In genomic region chrX:12901486-12901885, GRCh38 we compare ENCODE assay signal across 9 cellular contexts. TPM values are rescaled to one million over a fixed set of nuclear protein-coding genes. Genes with fewer than 3 reads are reported as not detected.
DNase-seq lines count a peak whose midpoint lies in the region; ATAC-seq and TF ChIP-seq lines count a peak whose summit lies in the region.
"Had no signal": no experiment of that assay in that cellular context is flagged by ENCODE, and none has a peak within 500 bp of the region (broad histone marks: within the 10 kb centered on the region; RNA-seq: fewer than 3 reads in every experiment).

No MANE protein-coding gene starts in this region.

- no peaks in the 10 kb centered on the region for H3K4me1 ChIP-seq in OCI-LY7 (ENCODE audit: insufficient read depth, low read length, poor library complexity, severe bottlenecking)

- H3K27ac Mint-ChIP-seq in osteocyte (ENCODE audit: unreplicated experiment) (no peak overlapping the region), type B pancreatic cell (no peak overlapping the region)

- H4K20me1 ChIP-seq in OCI-LY7 (ENCODE audit: insufficient read depth, low read length): no peaks in the 10 kb centered on the region

- no peaks in the 10 kb centered on the region for H3K79me2 ChIP-seq in OCI-LY7 (ENCODE audit: insufficient read depth, low read depth, low read length)

- no peak overlapping the region for H3K27ac ChIP-seq in OCI-LY7 (ENCODE audit: low read depth, low read length, poor library complexity, severe bottlenecking)

- CTCF ChIA-PET in OCI-LY7 (lab: Charles Lee; ENCODE audit: unreplicated experiment): interaction anchor here (1.6 kb wide), 1 partner anchor 108 kb away, joined by 6 read pairs; no protein-coding TSS in a partner anchor

- no peaks in the 10 kb centered on the region for H3K36me3 ChIP-seq in OCI-LY7 (ENCODE audit: insufficient read depth, low read length)

- H3K36me3 Mint-ChIP-seq in osteocyte (ENCODE audit: unreplicated experiment) (no peaks in the 10 kb centered on the region), type B pancreatic cell (no peaks in the 10 kb centered on the region)

- H3K9me2 ChIP-seq in OCI-LY7 (ENCODE audit: insufficient read depth, low read length): no peaks in the 10 kb centered on the region

- no peaks in the 10 kb centered on the region for H3K4me1 Mint-ChIP-seq in osteocyte (ENCODE audit: unreplicated experiment)
- H3K4me1 Mint-ChIP-seq in type B pancreatic cell (ENCODE audit: unreplicated experiment): no peaks in the 10 kb centered on the region

- no TSS peak for BruUV-seq in OCI-LY7 (replicated peaks; lab: Mats Ljungman, UMichigan)

- H3K9me3 Mint-ChIP-seq in osteocyte (ENCODE audit: unreplicated experiment) (no peaks in the 10 kb centered on the region), type B pancreatic cell (peaks cover 3% of the 10 kb centered on the region)

- ATAC-seq in HG02870 (IDR thresholded peaks at IDR 0.05; ENCODE audit: unreplicated experiment) (peak; percentile 65), GM21360 (IDR thresholded peaks at IDR 0.05; ENCODE audit: unreplicated experiment) (no peak)

- H3K27me3 Mint-ChIP-seq in osteocyte (ENCODE audit: unreplicated experiment) (peaks cover 11% of the 10 kb centered on the region), type B pancreatic cell (no peaks in the 10 kb centered on the region)

- H3K4me2 ChIP-seq in OCI-LY7 (ENCODE audit: low read length): no peak overlapping the region

- DNase-seq in DMS53 (lab: John Stamatoyannopoulos, UW) (peak; percentile 61), OCI-LY7 (ENCODE audit: low spot score) (peak; percentile 70), activated T-helper 1 cell treated with Interleukin-2 at 50 U/mL for 16 hours (ENCODE audit: low read depth) (peak; percentile 36), fibroblast of pulmonary artery (ENCODE audit: low read depth) (peak; percentile 62), osteocyte (ENCODE audit: extremely low spot score, unreplicated experiment) (no peak), type B pancreatic cell (ENCODE audit: extremely low spot score, unreplicated experiment) (no peak)

- POLR2A ChIA-PET in OCI-LY7 (lab: Charles Lee): interaction anchor here (0.9 kb wide), 1 partner anchor 20 kb away, joined by 3 read pairs; no protein-coding TSS in a partner anchor

- H2AFZ ChIP-seq in OCI-LY7 (ENCODE audit: low read length): no peak overlapping the region

- intact Hi-C loops in OCI-LY7 (cut with micrococcal nuclease; ENCODE audit: unreplicated experiment): loop anchor here (2.0 kb wide), 1 partner anchor 199 kb away; no protein-coding TSS in a partner anchor

- no peaks in the 10 kb centered on the region for H3K9me3 ChIP-seq in OCI-LY7 (ENCODE audit: low read length)

- H3K4me3 ChIP-seq in OCI-LY7 (ENCODE audit: low read depth, low read length, poor library complexity, severe bottlenecking) (no peak overlapping the region), fibroblast of pulmonary artery (replicated peaks; ENCODE audit: low read depth, low read length) (no peak overlapping the region)

- H3K4me3 Mint-ChIP-seq in osteocyte (ENCODE audit: unreplicated experiment) (no peak overlapping the region), type B pancreatic cell (no peak overlapping the region)

- peak; percentile 76 for TF ChIP-seq CTCF in OCI-LY7 (conservative IDR thresholded peaks at IDR 0.05; ENCODE audit: low read length)
- TF ChIP-seq CTCF in fibroblast of pulmonary artery (IDR thresholded peaks at IDR 0.05; ENCODE audit: low read length, missing control alignments): peak; percentile 46
- TF ChIP-seq CTCF in osteocyte (IDR thresholded peaks at IDR 0.05): peak; percentile 71
- TF ChIP-seq CTCF in type B pancreatic cell (conservative IDR thresholded peaks at IDR 0.05): peak; percentile 81

RNA-seq across cellular contexts. Expression of gene TLR8, which starts 4.9 kb away (rescaled TPM):
- total RNA-seq in OCI-LY7 (2014; rRNA removed; shearing (Covaris generic)): not detected in 2 replicates
- total RNA-seq in OCI-LY7 (2022): not detected in 2 replicates
- total RNA-seq in osteocyte: not detected in 2 replicates
- total RNA-seq in type B pancreatic cell (ENCODE audit: low replicate concordance): not detected in 2 replicates
- total RNA-seq: activated CD8-positive, alpha-beta memory T cell treated with anti-CD3 and anti-CD28 coated beads for 36 hours had no signal

RNA-seq across cellular contexts. Expression of gene TLR7, which starts 34.6 kb away (rescaled TPM):
- 9.9 and 13.9 TPM in 2 replicates for total RNA-seq in OCI-LY7 (2014; rRNA removed; shearing (Covaris generic))
- total RNA-seq in OCI-LY7 (2022) (11.4 and 12.1 TPM in 2 replicates), osteocyte (not detected in 2 replicates), type B pancreatic cell (ENCODE audit: low replicate concordance) (0.05 TPM in 1 of 2 replicates, not detected in the other)
- total RNA-seq: activated CD8-positive, alpha-beta memory T cell treated with anti-CD3 and anti-CD28 coated beads for 36 hours had no signal

Comparison
In these comparisons a context has a peak if more than half of its experiments do, and no peak if none do; other contexts are left out.
1. DNase-seq: peak in DMS53 (single experiment), OCI-LY7 (single experiment), activated T-helper 1 cell treated with Interleukin-2 at 50 U/mL for 16 hours (single experiment) and fibroblast of pulmonary artery (single experiment); none in osteocyte (single experiment) and type B pancreatic cell (single experiment).
2. RNA of gene TLR7, which starts 34.6 kb away (total RNA-seq): 9.9 to 13.9 TPM in OCI-LY7; 0.05 TPM in type B pancreatic cell and not detected in osteocyte; every median in the first group is over 10 times any median in the second.
3. Peak in every context shown above with its lines, with median percentiles within 50 percentile points of each other: CTCF ChIP-seq.